ENCODE assay signal across 21 cellular contexts in the genomic region with DNA sequence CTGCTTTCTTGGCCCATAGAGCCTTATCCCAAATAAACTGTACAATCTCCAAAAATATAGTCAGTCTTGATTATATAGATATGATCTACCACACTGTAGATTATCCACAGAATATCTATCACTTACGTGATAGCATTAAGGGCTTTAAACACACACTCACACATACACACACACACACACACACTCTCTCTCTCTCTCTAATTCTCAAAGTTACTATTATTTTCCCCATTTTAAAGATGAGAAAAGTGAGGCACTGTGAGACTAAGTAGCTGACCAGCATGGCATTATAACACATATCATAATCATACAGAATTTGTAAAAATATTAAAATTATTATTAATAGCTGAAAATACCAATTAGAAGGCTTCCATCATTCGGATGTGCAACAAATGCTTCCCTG.
DNase-seq lines count a peak whose midpoint lies in the region; ATAC-seq and TF ChIP-seq lines count a peak whose summit lies in the region.
"Had no signal": no experiment of that assay in that cellular context is flagged by ENCODE, and none has a peak within 500 bp of the region (broad histone marks: within the 10 kb centered on the region; RNA-seq: fewer than 3 reads in every experiment).

No MANE protein-coding gene starts in this region.

- H3K4me1 ChIP-seq in OCI-LY1 (ENCODE audit: insufficient read depth, low read length, severe bottlenecking): peaks cover 46% of the 10 kb centered on the region

- H3K9me3 ChIP-seq in OCI-LY1 (ENCODE audit: low read length): no peaks in the 10 kb centered on the region
- H3K9me3 ChIP-seq: SJSA1 had no signal

- no peak overlapping the region for H2AFZ ChIP-seq in OCI-LY1 (ENCODE audit: low read length)

- H3F3A ChIP-seq in OCI-LY1 (ENCODE audit: insufficient read depth, low read length): no peaks in the 10 kb centered on the region

- no peak overlapping the region for H3K9ac ChIP-seq in OCI-LY1 (ENCODE audit: low read length)

- H3K9me3 Mint-ChIP-seq in memory B cell: no peaks in the 10 kb centered on the region
- H3K9me3 Mint-ChIP-seq: CD4-positive, alpha-beta memory T cell; HFFc6 had no signal

- H3K79me2 ChIP-seq in OCI-LY1 (ENCODE audit: insufficient read depth, low read length): peaks cover 25% of the 10 kb centered on the region

- peak overlapping the region; percentile 99 for H3K27ac Mint-ChIP-seq in memory B cell
- H3K27ac Mint-ChIP-seq: HFFc6 had no signal

- peaks cover 8% of the 10 kb centered on the region for H3K36me3 Mint-ChIP-seq in memory B cell

- DNase-seq in GM12864 (ENCODE audit: low read depth) (no peak), memory B cell (ENCODE audit: low spot score in 2 of 2) (no peak), SKM-1 (lab: John Stamatoyannopoulos, UW; ENCODE audit: unreplicated experiment) (no peak)
- DNase-seq in activated naive CD4-positive, alpha-beta T cell (lab: John Stamatoyannopoulos, UW): no peak
- DNase-seq in NK-92 treated with Interleukin-12 subunit alpha and Interleukin-12 subunit beta, amount 100 ng/mL, for 24 hours (lab: John Stamatoyannopoulos, UW): no peak
- DNase-seq: ACHN; CD4-positive, alpha-beta memory T cell; H7; HFFc6; MM.1S; NCI-H1092; NCI-H1436 treated with DMSO at 0.1 percent for 48 hours; NCI-H1930; NCI-H2227 treated with DMSO at 0.1 percent for 48 hours; NCI-H510A; NCI-H748 treated with DMSO at 0.1 percent for 48 hours had no signal

- H3K4me3 Mint-ChIP-seq in memory B cell: peak overlapping the region; percentile 0
- H3K4me3 Mint-ChIP-seq: CD4-positive, alpha-beta memory T cell; HFFc6 had no signal

- H3K4me3 ChIP-seq in GM12864 (ENCODE audit: low read depth, low read length) (peak overlapping the region; percentile 73; the same call in 1 of the 2 replicates), OCI-LY1 (ENCODE audit: low read depth, low read length, poor library complexity, severe bottlenecking) (no peak overlapping the region)
- H3K4me3 ChIP-seq: BLaER1 treated with 17β-estradiol and CSF1 and Interleukin-3, amounts not matched to agents 10 nM and 100 nM; SJSA1 had no signal

- H3K4me2 ChIP-seq in OCI-LY1 (ENCODE audit: low read length): peak overlapping the region; percentile 91; the same call in 1 of the 2 replicates

- no peak overlapping the region for H3K27ac ChIP-seq in OCI-LY1 (ENCODE audit: low read depth, low read length, poor library complexity, severe bottlenecking)
- H3K27ac ChIP-seq: SJSA1 had no signal

- H3K27me3 ChIP-seq in OCI-LY1 (ENCODE audit: insufficient read depth, low read length): no peaks in the 10 kb centered on the region
- H3K27me3 ChIP-seq: BLaER1 treated with 17β-estradiol and CSF1 and Interleukin-3, amounts not matched to agents 10 nM and 100 nM; SJSA1 had no signal

- TF ChIP-seq CTCF in GM12864 (IDR thresholded peaks at IDR 0.05; ENCODE audit: low read depth, low read length, missing control alignments) (no peak), OCI-LY1 (IDR thresholded peaks at IDR 0.05; ENCODE audit: low read length) (no peak)

- peaks cover 36% of the 10 kb centered on the region for H3K4me1 Mint-ChIP-seq in memory B cell

- H3K27me3 Mint-ChIP-seq in memory B cell: no peaks in the 10 kb centered on the region
- H3K27me3 Mint-ChIP-seq: CD4-positive, alpha-beta memory T cell had no signal

- ATAC-seq in memory B cell (ENCODE audit: low read depth) (no peak), GM21526 (IDR thresholded peaks at IDR 0.05; ENCODE audit: low FRiP score, unreplicated experiment) (no peak)
- ATAC-seq: Right ventricle myocardium inferior had no signal

- H3K36me3 ChIP-seq in OCI-LY1 (ENCODE audit: insufficient read depth, low read length): no peaks in the 10 kb centered on the region
- H3K36me3 ChIP-seq: SJSA1 had no signal

- no peaks in the 10 kb centered on the region for H4K20me1 ChIP-seq in OCI-LY1 (ENCODE audit: insufficient read depth, low read length)

- no peaks in the 10 kb centered on the region for H3K9me2 ChIP-seq in OCI-LY1 (ENCODE audit: low read depth, low read length)
